20 cellular contexts compared by ENCODE assay signal in the genomic region with DNA sequence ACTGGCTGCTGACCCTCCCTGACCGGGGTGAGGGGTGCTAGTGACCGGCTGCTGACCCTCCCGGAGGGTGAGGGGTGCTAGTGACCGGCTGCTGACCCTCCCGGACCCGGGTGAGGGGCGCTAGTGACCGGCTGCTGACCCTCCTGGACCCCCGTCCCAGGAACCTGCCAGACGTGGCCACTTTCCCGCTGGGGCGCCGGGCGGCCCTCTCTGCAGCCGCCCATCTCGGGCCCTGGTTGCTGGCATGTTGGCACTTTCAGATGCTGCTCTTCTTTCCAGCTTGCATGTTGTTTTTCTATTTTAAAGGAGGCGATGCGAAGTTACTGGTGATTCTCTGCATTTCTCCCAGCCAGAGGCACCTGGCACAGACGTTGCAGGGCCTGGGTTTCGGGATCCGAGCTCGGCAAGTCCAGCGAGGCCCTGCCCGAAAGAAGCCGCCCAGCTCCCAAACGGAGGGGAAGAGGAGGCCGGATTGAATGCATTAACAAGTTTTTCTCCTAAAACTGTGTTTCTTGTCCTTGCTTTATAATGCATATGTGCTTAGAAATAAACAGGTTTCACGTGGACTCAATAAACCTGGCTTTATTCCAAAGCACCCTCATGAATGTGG. TPM values are rescaled to one million over a fixed set of nuclear protein-coding genes. Genes with fewer than 3 reads are reported as not detected.
DNase-seq lines count a peak whose midpoint lies in the region; ATAC-seq, FAIRE-seq and TF ChIP-seq lines count a peak whose summit lies in the region.
"Had no signal": no experiment of that assay in that cellular context is flagged by ENCODE, and none has a peak within 500 bp of the region (broad histone marks: within the 10 kb centered on the region; RNA-seq: fewer than 3 reads in every experiment).

No MANE protein-coding gene starts in this region.

- CTCF ChIA-PET in HepG2 (lab: Yijun Ruan, JAX; ENCODE audit: low intra/inter-chr PET ratio, low total read pairs): interaction anchor here (0.9 to 1.1 kb wide), 2 partner anchors 73 to 312 kb away, joined by 3 to 4 read pairs; no protein-coding TSS in a partner anchor

- peaks cover 12 to 73% of the 10 kb centered on the region in 2 experiments for H3K27me3 ChIP-seq in HepG2 (ENCODE audit: control insufficient read depth in 1 of 2, insufficient read depth in 2 of 2, low read length in 2 of 2)
- H3K27me3 ChIP-seq in right lobe of liver: no peaks in the 10 kb centered on the region
- no peaks in the 10 kb centered on the region for H3K27me3 ChIP-seq in sigmoid colon
- H3K27me3 ChIP-seq: BE2C had no signal

- no peaks in the 10 kb centered on the region for H3K9me3 Mint-ChIP-seq in neural crest cell

- H3K27ac Mint-ChIP-seq in neural crest cell (ENCODE audit: unreplicated experiment): peak overlapping the region; percentile 50
- H3K27ac Mint-ChIP-seq: CD8-positive, alpha-beta memory T cell; HFFc6 had no signal

- peaks cover 4% of the 10 kb centered on the region for H3K36me3 Mint-ChIP-seq in neural crest cell (ENCODE audit: low read depth)
- H3K36me3 Mint-ChIP-seq: CD8-positive, alpha-beta memory T cell had no signal

- H3K9me3 ChIP-seq in HepG2 (ENCODE audit: low read length): no peaks in the 10 kb centered on the region
- peaks cover 0 to 3% (median 0%) of the 10 kb centered on the region in 4 donors for H3K9me3 ChIP-seq in right lobe of liver
- H3K9me3 ChIP-seq in sigmoid colon: peaks cover 0 to 4% (median 2%) of the 10 kb centered on the region in 4 donors

- H3K9ac ChIP-seq in HepG2 (ENCODE audit: insufficient read depth, low read depth, low read length): no peak overlapping the region

- 51% methylated on average over 15 of the region's 28 CpGs for WGBS in HepG2 (ENCODE audit: low lambda C conversion rate)
- WGBS in right lobe of liver (ENCODE audit: insufficient coverage, low coverage, low lambda C conversion rate, missing lambda C conversion rate): 85% methylated on average over 6 of the region's 28 CpGs
- 92 to 95% methylated on average over 28 of the region's 28 CpGs for WGBS in sigmoid colon, 2 donors

- in situ Hi-C loops in HepG2 (cut with HindIII; ENCODE audit: extremely low pct_ligation_motif_present, low pct_unique_long_range_greater_than_20kb): no loop called here

- DNase-seq in HepG2 (ENCODE audit: low spot score) (no peak), right lobe of liver (no peak), neural crest cell (ENCODE audit: low read depth, low spot score) (no peak), sigmoid colon (peak; percentile 34), foreskin fibroblast (no peak)
- DNase-seq: BE2C; Caco-2; CD8-positive, alpha-beta memory T cell; DND-41; GDM1; HCEC 1CT; HFFc6; IMR-90; KBM-7 had no signal

- H3K79me2 ChIP-seq in HepG2 (ENCODE audit: insufficient read depth, low read length): no peaks in the 10 kb centered on the region

- H3K4me2 ChIP-seq in HepG2 (ENCODE audit: low read depth, low read length): 0 out of 2 replicates have a peak overlapping the region, but pooled peaks have one; percentile 59

- TF ChIP-seq EP300 in HepG2 (IDR thresholded peaks at IDR 0.05; ENCODE audit: low read depth in 2 of 2, low read length in 2 of 2) (no peak), HepG2 (CRISPR knock-in tag; IDR thresholded peaks at IDR 0.05; ENCODE audit: borderline replicate concordance) (no peak), sigmoid colon (IDR thresholded peaks at IDR 0.05) (no peak)

- H3K4me1 ChIP-seq in HepG2 (ENCODE audit: insufficient read depth, low read length) (0 out of 2 replicates have a peak, but pooled peaks cover 7% of the 10 kb centered on the region), right lobe of liver (no peaks in the 10 kb centered on the region), sigmoid colon (peaks cover 0 to 7% (median 0%) of the 10 kb centered on the region in 4 donors)
- H3K4me1 ChIP-seq: BE2C, Caco-2 had no signal

- no peak for ATAC-seq in HepG2
- ATAC-seq in right lobe of liver: no peak
- ATAC-seq in HG02840 (IDR thresholded peaks at IDR 0.05; ENCODE audit: low FRiP score, unreplicated experiment): no peak
- ATAC-seq in GM21381 (IDR thresholded peaks at IDR 0.05; ENCODE audit: unreplicated experiment): no peak

- no peaks in the 10 kb centered on the region for H3K27me3 Mint-ChIP-seq in neural crest cell (ENCODE audit: low read depth)

- H3K4me3 Mint-ChIP-seq in neural crest cell: no peak overlapping the region
- H3K4me3 Mint-ChIP-seq: CD8-positive, alpha-beta memory T cell; HFFc6 had no signal

- POLR2A ChIA-PET in HepG2 (lab: Yijun Ruan, JAX): no interaction called here

- no TSS peak for BruUV-seq in HepG2 (replicated peaks; lab: Mats Ljungman, UMichigan)

- H3K4me3 ChIP-seq in HepG2 (replicated peaks in 1 of 3; ENCODE audit: insufficient read depth in 1 of 3, low read depth in 2 of 3, low read length in 3 of 3) (no peak overlapping the region), right lobe of liver (no peak overlapping the region), sigmoid colon (no peak overlapping the region), foreskin fibroblast (ENCODE audit: low read depth in 1 of 2, low read length in 2 of 2) (no peak overlapping the region)

- H3K36me3 ChIP-seq in HepG2 (replicated peaks in 1 of 2; ENCODE audit: control insufficient read depth in 1 of 2, insufficient read depth in 2 of 2, low read length in 2 of 2) (no peaks in the 10 kb centered on the region), right lobe of liver (no peaks in the 10 kb centered on the region), sigmoid colon (no peaks in the 10 kb centered on the region)
- H3K36me3 ChIP-seq: BE2C had no signal

- intact Hi-C loops in HepG2 (cut with micrococcal nuclease; ENCODE audit: unreplicated experiment) (no loop called here), right lobe of liver (cut with DNase I) (no loop called here), sigmoid colon (cut with DNase I) (no loop called here)

- no peak overlapping the region for H3K27ac ChIP-seq in HepG2 (ENCODE audit: extremely low read length, insufficient read depth, low read length)
- no peak overlapping the region for H3K27ac ChIP-seq in right lobe of liver
- H3K27ac ChIP-seq in sigmoid colon: no peak overlapping the region

- no peaks in the 10 kb centered on the region for H3K4me1 Mint-ChIP-seq in neural crest cell
- H3K4me1 Mint-ChIP-seq: CD8-positive, alpha-beta memory T cell had no signal

- no peaks in the 10 kb centered on the region for H4K20me1 ChIP-seq in HepG2 (ENCODE audit: insufficient read depth, low read length)

- no peak for TF ChIP-seq POLR2A in HepG2 (IDR thresholded peaks at IDR 0.05; ENCODE audit: insufficient read depth in 1 of 2, low read depth in 2 of 2, low read length in 2 of 2)
- no peak for TF ChIP-seq POLR2A in right lobe of liver (IDR thresholded peaks at IDR 0.05)
- no peak for TF ChIP-seq POLR2A in sigmoid colon (IDR thresholded peaks at IDR 0.05)

- no peak overlapping the region for H2AFZ ChIP-seq in HepG2 (ENCODE audit: low read length)

- TF ChIP-seq CTCF in HepG2 (CRISPR knock-in tag; IDR thresholded peaks at IDR 0.05) (no peak), right lobe of liver (IDR thresholded peaks at IDR 0.05) (no peak), neural crest cell (conservative IDR thresholded peaks at IDR 0.05) (no peak), sigmoid colon (IDR thresholded peaks at IDR 0.05) (no peak), foreskin fibroblast (IDR thresholded peaks at IDR 0.05; ENCODE audit: low read depth, low read length) (no peak)

- FAIRE-seq in HepG2 (lab: Jason Lieb, UNC): no peak
- FAIRE-seq: A204.1, GM12892, GM19239, H1 had no signal

- TF ChIP-seq RAD21 in HepG2 (CRISPR knock-in tag; IDR thresholded peaks at IDR 0.05): no peak

RNA-seq across cellular contexts. Expression of a gene that starts 34.4 kb away (rescaled TPM):
- total RNA-seq in HepG2 (2016; rRNA removed; fragmentation: Illumina TruSeq; extraction: Trizol) (not detected in 2 replicates), right lobe of liver (under 1 TPM in 5 of 6 experiments, not detected in 1; 0.07 to 0.23 (median 0.12) TPM), neural crest cell (not detected in 2 replicates), sigmoid colon (under 1 TPM in 2 of 4 donors, not detected in 2; 0.36 to 0.83 TPM)
- total RNA-seq in HepG2 (2016; cell fraction: cytosol; rRNA removed; fragmentation: Illumina TruSeq; extraction: Trizol; ENCODE audit: low read depth): not detected in 2 replicates
- not detected in 2 replicates for total RNA-seq in HepG2 (2016; cell fraction: insoluble cytoplasmic fraction; rRNA removed; fragmentation: Illumina TruSeq; extraction: Trizol)
- not detected in 2 replicates for total RNA-seq in HepG2 (2016; cell fraction: membrane; rRNA removed; fragmentation: Illumina TruSeq; extraction: Trizol)
- total RNA-seq in HepG2 (2016; cell fraction: nucleus; rRNA removed; fragmentation: Illumina TruSeq; extraction: Trizol): not detected in 2 replicates
- polyA plus RNA-seq in HepG2 (2011; rRNA removed) (0.01 and 0.09 TPM in 2 replicates), sigmoid colon (10 to 100 TPM in 1 of 3 donors, 1 to 10 TPM in 2; 4.2 to 12.0 (median 9.3) TPM)
- 0.01 and 0.03 TPM in 2 replicates for polyA plus RNA-seq in HepG2 (2011; cell fraction: cytosol; rRNA removed)
- polyA plus RNA-seq in HepG2 (2011; cell fraction: nucleus; rRNA removed): 0.14 and 0.32 TPM in 2 replicates
- polyA plus RNA-seq in HepG2 (2012): 0.05 TPM in 2 replicates
- not detected in 2 replicates for polyA plus RNA-seq in HepG2 (2016; cell fraction: cytosol; fragmentation: Illumina TruSeq; extraction: Trizol; ENCODE audit: low read depth)
- not detected in 2 replicates for polyA plus RNA-seq in HepG2 (2016; cell fraction: insoluble cytoplasmic fraction; fragmentation: Illumina TruSeq; extraction: Trizol; ENCODE audit: low read depth)
- not detected in 2 replicates for polyA plus RNA-seq in HepG2 (2016; cell fraction: membrane; fragmentation: Illumina TruSeq; extraction: Trizol; ENCODE audit: low read depth)
- not detected in 2 replicates for polyA plus RNA-seq in HepG2 (2016; cell fraction: nucleus; fragmentation: Illumina TruSeq; extraction: Trizol; ENCODE audit: insufficient read depth, low read depth)
- 0.04 TPM in 1 of 2 replicates, not detected in the other for polyA minus RNA-seq in HepG2 (2011; rRNA and poly(A)+ RNA removed; ENCODE audit: low replicate concordance)
- polyA minus RNA-seq in HepG2 (2011; cell fraction: cytosol; rRNA and poly(A)+ RNA removed): not detected in 2 replicates
- 0.13 TPM in 1 of 2 replicates, not detected in the other for polyA minus RNA-seq in HepG2 (2011; cell fraction: nucleus; rRNA and poly(A)+ RNA removed)
- total RNA-seq: CD8-positive, alpha-beta memory T cell; H1; HFFc6; IMR-90 had no signal
- polyA plus RNA-seq: CD8-positive, alpha-beta memory T cell; IMR-90 had no signal

RNA-seq across cellular contexts. Expression of a gene that starts 47.2 kb away (rescaled TPM):
- total RNA-seq in HepG2 (2016; rRNA removed; fragmentation: Illumina TruSeq; extraction: Trizol): not detected in 2 replicates
- not detected in 2 replicates for total RNA-seq in HepG2 (2016; cell fraction: cytosol; rRNA removed; fragmentation: Illumina TruSeq; extraction: Trizol; ENCODE audit: low read depth)
- total RNA-seq in HepG2 (2016; cell fraction: insoluble cytoplasmic fraction; rRNA removed; fragmentation: Illumina TruSeq; extraction: Trizol): not detected in 2 replicates
- not detected in 2 replicates for total RNA-seq in HepG2 (2016; cell fraction: membrane; rRNA removed; fragmentation: Illumina TruSeq; extraction: Trizol)
- total RNA-seq in HepG2 (2016; cell fraction: nucleus; rRNA removed; fragmentation: Illumina TruSeq; extraction: Trizol): not detected in 2 replicates
- polyA plus RNA-seq in HepG2 (2011; rRNA removed): not detected in 2 replicates
- not detected in 2 replicates for polyA plus RNA-seq in HepG2 (2011; cell fraction: cytosol; rRNA removed)
- not detected in 2 replicates for polyA plus RNA-seq in HepG2 (2011; cell fraction: nucleus; rRNA removed)
- not detected in 2 replicates for polyA plus RNA-seq in HepG2 (2012)
- not detected in 2 replicates for polyA plus RNA-seq in HepG2 (2016; cell fraction: cytosol; fragmentation: Illumina TruSeq; extraction: Trizol; ENCODE audit: low read depth)
- polyA plus RNA-seq in HepG2 (2016; cell fraction: insoluble cytoplasmic fraction; fragmentation: Illumina TruSeq; extraction: Trizol; ENCODE audit: low read depth): not detected in 2 replicates
- not detected in 2 replicates for polyA plus RNA-seq in HepG2 (2016; cell fraction: membrane; fragmentation: Illumina TruSeq; extraction: Trizol; ENCODE audit: low read depth)
- polyA plus RNA-seq in HepG2 (2016; cell fraction: nucleus; fragmentation: Illumina TruSeq; extraction: Trizol; ENCODE audit: insufficient read depth, low read depth): not detected in 2 replicates
- not detected in 2 replicates for polyA minus RNA-seq in HepG2 (2011; rRNA and poly(A)+ RNA removed; ENCODE audit: low replicate concordance)
- polyA minus RNA-seq in HepG2 (2011; cell fraction: cytosol; rRNA and poly(A)+ RNA removed): not detected in 2 replicates
- polyA minus RNA-seq in HepG2 (2011; cell fraction: nucleus; rRNA and poly(A)+ RNA removed): not detected in 2 replicates
- total RNA-seq in right lobe of liver: under 1 TPM in 1 of 6 experiments, not detected in 5; 0.15 TPM
- 0.72 and 1.0 TPM in 2 replicates for total RNA-seq in neural crest cell
- total RNA-seq in sigmoid colon: under 1 TPM in 1 of 4 donors, not detected in 3; 0.54 TPM
- under 1 TPM in 1 of 3 donors, not detected in 2; 0.50 TPM for polyA plus RNA-seq in sigmoid colon
- total RNA-seq: Caco-2; CD8-positive, alpha-beta memory T cell; HFFc6; IMR-90 had no signal
- polyA plus RNA-seq: CD8-positive, alpha-beta memory T cell; IMR-90 had no signal
